1 cellular context compared by ENCODE assay signal in the genomic region with DNA sequence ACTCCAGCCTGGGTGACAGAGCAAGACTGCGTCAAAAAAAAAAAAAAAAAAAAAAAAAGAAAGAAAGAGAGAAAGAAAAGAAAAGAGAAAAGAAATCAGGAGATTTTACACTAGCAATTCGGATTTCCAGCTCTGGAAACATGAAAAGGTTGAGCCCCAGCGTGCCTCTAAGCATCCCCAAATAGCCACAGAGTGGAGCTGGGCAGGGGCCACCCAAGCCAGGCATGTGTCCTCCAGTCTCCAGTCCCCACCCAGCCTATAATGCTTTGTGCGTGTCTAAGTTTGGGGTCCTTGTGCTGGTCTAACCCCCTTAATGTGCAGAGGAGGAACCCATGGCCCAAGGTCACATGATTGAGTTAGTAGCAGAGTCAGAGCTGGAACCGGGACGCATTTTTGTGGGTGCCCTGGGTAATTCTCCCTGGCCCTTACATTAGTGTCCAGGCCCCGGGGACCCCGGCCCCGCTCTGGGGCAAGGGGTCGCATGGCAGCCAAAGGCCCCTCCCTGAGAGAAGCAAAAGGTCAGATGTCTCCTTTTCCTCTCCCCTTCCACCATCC.
TF ChIP-seq lines count a peak whose summit lies in the region.

No MANE protein-coding gene starts in this region.

TF ChIP-seq in H1, 55 proteins besides CTCF, POLR2A, EP300 and RAD21:
- TF ChIP-seq SIN3A (conservative IDR thresholded peaks at IDR 0.05 in 1 of 2, IDR thresholded peaks at IDR 0.05 in 1 of 2; ENCODE audit: low read depth in 1 of 2, low read length in 2 of 2) = no peak
- peak; percentile 33; the same call in 1 of the 2 replicates for TF ChIP-seq YY1 (IDR thresholded peaks at IDR 0.05; ENCODE audit: low read depth, low read length)
- no peak for TF ChIP-seq TBP (IDR thresholded peaks at IDR 0.05; ENCODE audit: low read depth, low read length)
